ENCODE assay signal across 1 cellular context in the genomic region with DNA sequence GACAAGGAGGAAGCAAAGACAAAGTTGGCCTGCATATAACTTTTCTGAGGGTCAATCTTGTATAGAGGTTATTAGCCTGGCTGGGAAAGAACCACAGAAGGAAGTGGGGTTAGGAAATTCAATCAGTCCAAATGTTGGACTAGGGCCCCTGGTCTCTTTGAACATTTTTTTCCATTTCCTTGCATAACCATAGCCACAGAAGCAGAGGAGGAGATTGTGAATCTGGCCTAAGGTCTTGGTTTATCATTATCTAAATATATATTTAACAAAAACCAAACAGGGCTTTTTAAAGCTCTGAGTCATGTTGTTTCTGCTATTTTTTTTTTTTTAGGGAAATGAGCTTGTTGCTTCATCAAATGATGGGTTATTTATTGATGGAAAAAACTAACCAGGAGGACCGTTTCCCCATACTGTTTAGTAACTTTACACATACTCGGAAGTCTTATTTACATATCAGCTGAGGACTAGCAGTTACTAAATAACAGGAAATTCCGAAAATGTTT.
A peak's percentile ranks its signal among the peaks of the same experiment; 100 is the strongest.
TF ChIP-seq lines count a peak whose summit lies in the region.

No MANE protein-coding gene starts in this region.

TF ChIP-seq in HepG2, 621 proteins besides CTCF, POLR2A, EP300 and RAD21 (continued from another document and continues in another):
- peak; percentile 92; the same call in 1 of the 2 replicates for TF ChIP-seq HNF1A (IDR thresholded peaks at IDR 0.05; ENCODE audit: low read depth)
- peak; percentile 87; the same call in 1 of the 2 replicates for TF ChIP-seq HNF1A (CRISPR knock-in tag; IDR thresholded peaks at IDR 0.05; ENCODE audit: borderline replicate concordance)
- no peak for TF ChIP-seq ZNF687 (CRISPR knock-in tag; IDR thresholded peaks at IDR 0.05)
- TF ChIP-seq U2AF2 (IDR thresholded peaks at IDR 0.05; ENCODE audit: low read depth, low read length) = no peak
- no peak for TF ChIP-seq MIXL1 (CRISPR knock-in tag; IDR thresholded peaks at IDR 0.05)
- TF ChIP-seq NR2F1 (CRISPR knock-in tag; IDR thresholded peaks at IDR 0.05) = peak; percentile 29 to 80; a peak in 3 of 4 replicates
- no peak for TF ChIP-seq PAF1 (CRISPR knock-in tag; IDR thresholded peaks at IDR 0.05)
- TF ChIP-seq ZNF784 (CRISPR knock-in tag; IDR thresholded peaks at IDR 0.05; ENCODE audit: borderline replicate concordance) = no peak
- TF ChIP-seq, protein P1, sequence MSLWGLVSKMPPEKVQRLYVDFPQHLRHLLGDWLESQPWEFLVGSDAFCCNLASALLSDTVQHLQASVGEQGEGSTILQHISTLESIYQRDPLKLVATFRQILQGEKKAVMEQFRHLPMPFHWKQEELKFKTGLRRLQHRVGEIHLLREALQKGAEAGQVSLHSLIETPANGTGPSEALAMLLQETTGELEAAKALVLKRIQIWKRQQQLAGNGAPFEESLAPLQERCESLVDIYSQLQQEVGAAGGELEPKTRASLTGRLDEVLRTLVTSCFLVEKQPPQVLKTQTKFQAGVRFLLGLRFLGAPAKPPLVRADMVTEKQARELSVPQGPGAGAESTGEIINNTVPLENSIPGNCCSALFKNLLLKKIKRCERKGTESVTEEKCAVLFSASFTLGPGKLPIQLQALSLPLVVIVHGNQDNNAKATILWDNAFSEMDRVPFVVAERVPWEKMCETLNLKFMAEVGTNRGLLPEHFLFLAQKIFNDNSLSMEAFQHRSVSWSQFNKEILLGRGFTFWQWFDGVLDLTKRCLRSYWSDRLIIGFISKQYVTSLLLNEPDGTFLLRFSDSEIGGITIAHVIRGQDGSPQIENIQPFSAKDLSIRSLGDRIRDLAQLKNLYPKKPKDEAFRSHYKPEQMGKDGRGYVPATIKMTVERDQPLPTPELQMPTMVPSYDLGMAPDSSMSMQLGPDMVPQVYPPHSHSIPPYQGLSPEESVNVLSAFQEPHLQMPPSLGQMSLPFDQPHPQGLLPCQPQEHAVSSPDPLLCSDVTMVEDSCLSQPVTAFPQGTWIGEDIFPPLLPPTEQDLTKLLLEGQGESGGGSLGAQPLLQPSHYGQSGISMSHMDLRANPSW (CRISPR knock-in tag; IDR thresholded peaks at IDR 0.05; ENCODE audit: borderline replicate concordance) = no peak
- TF ChIP-seq ZNF34 (CRISPR knock-in tag; IDR thresholded peaks at IDR 0.05; ENCODE audit: borderline replicate concordance) = no peak
- TF ChIP-seq GABPB1 (CRISPR knock-in tag; IDR thresholded peaks at IDR 0.05) = no peak
- no peak for TF ChIP-seq PLRG1 (conservative IDR thresholded peaks at IDR 0.05)
- TF ChIP-seq, protein P2, sequence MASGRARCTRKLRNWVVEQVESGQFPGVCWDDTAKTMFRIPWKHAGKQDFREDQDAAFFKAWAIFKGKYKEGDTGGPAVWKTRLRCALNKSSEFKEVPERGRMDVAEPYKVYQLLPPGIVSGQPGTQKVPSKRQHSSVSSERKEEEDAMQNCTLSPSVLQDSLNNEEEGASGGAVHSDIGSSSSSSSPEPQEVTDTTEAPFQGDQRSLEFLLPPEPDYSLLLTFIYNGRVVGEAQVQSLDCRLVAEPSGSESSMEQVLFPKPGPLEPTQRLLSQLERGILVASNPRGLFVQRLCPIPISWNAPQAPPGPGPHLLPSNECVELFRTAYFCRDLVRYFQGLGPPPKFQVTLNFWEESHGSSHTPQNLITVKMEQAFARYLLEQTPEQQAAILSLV (CRISPR knock-in tag; IDR thresholded peaks at IDR 0.05; ENCODE audit: borderline replicate concordance) = no peak
- peak; percentile 49; the same call in 1 of the 2 replicates for TF ChIP-seq ATF1 (CRISPR knock-in tag; IDR thresholded peaks at IDR 0.05)
- no peak for TF ChIP-seq ZNF589 (CRISPR knock-in tag; conservative IDR thresholded peaks at IDR 0.05)
- TF ChIP-seq PRPF4 (IDR thresholded peaks at IDR 0.05; ENCODE audit: low read depth, low read length, poor library complexity, severe bottlenecking) = no peak
- no peak for TF ChIP-seq ZIK1 (CRISPR knock-in tag; IDR thresholded peaks at IDR 0.05; ENCODE audit: borderline replicate concordance, low read depth)
- no peak for TF ChIP-seq CCDC6 (CRISPR knock-in tag; IDR thresholded peaks at IDR 0.05)
- no peak for TF ChIP-seq ZNF558 (CRISPR knock-in tag; IDR thresholded peaks at IDR 0.05; ENCODE audit: borderline replicate concordance)
- TF ChIP-seq DR1 (CRISPR knock-in tag; IDR thresholded peaks at IDR 0.05) = no peak
- TF ChIP-seq, protein P3, sequence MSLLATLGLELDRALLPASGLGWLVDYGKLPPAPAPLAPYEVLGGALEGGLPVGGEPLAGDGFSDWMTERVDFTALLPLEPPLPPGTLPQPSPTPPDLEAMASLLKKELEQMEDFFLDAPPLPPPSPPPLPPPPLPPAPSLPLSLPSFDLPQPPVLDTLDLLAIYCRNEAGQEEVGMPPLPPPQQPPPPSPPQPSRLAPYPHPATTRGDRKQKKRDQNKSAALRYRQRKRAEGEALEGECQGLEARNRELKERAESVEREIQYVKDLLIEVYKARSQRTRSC (CRISPR knock-in tag; IDR thresholded peaks at IDR 0.05; ENCODE audit: low read depth) = no peak
- TF ChIP-seq POGZ (CRISPR knock-in tag; IDR thresholded peaks at IDR 0.05) = no peak
- TF ChIP-seq JUNB (CRISPR knock-in tag; IDR thresholded peaks at IDR 0.05; ENCODE audit: borderline replicate concordance) = no peak
- TF ChIP-seq ZFYVE20 (CRISPR knock-in tag; IDR thresholded peaks at IDR 0.05; ENCODE audit: borderline replicate concordance, low read depth) = no peak
- no peak; the same call in 1 of the 2 replicates for TF ChIP-seq ATM (IDR thresholded peaks at IDR 0.05; ENCODE audit: borderline replicate concordance)
- no peak; the same call in 1 of the 2 replicates for TF ChIP-seq ARID4A (CRISPR knock-in tag; IDR thresholded peaks at IDR 0.05; ENCODE audit: borderline replicate concordance)
- TF ChIP-seq ZNF12 (CRISPR knock-in tag; IDR thresholded peaks at IDR 0.05) = no peak
- TF ChIP-seq ZNF574 (CRISPR knock-in tag; IDR thresholded peaks at IDR 0.05) = no peak
- TF ChIP-seq JUND (CRISPR knock-in tag; IDR thresholded peaks at IDR 0.05) = no peak
- no peak for TF ChIP-seq NONO (IDR thresholded peaks at IDR 0.05)
- TF ChIP-seq NONO (CRISPR knock-in tag; conservative IDR thresholded peaks at IDR 0.05) = no peak
- no peak for TF ChIP-seq ZNF850 (CRISPR knock-in tag; conservative IDR thresholded peaks at IDR 0.05)
- TF ChIP-seq ZSCAN30 (CRISPR knock-in tag; IDR thresholded peaks at IDR 0.05) = no peak
- no peak for TF ChIP-seq MED8 (CRISPR knock-in tag; IDR thresholded peaks at IDR 0.05; ENCODE audit: insufficient replicate concordance)
- TF ChIP-seq THAP8 (CRISPR knock-in tag; IDR thresholded peaks at IDR 0.05; ENCODE audit: borderline replicate concordance) = no peak
